ENCODE assay signal across 1 cellular context in the genomic region with DNA sequence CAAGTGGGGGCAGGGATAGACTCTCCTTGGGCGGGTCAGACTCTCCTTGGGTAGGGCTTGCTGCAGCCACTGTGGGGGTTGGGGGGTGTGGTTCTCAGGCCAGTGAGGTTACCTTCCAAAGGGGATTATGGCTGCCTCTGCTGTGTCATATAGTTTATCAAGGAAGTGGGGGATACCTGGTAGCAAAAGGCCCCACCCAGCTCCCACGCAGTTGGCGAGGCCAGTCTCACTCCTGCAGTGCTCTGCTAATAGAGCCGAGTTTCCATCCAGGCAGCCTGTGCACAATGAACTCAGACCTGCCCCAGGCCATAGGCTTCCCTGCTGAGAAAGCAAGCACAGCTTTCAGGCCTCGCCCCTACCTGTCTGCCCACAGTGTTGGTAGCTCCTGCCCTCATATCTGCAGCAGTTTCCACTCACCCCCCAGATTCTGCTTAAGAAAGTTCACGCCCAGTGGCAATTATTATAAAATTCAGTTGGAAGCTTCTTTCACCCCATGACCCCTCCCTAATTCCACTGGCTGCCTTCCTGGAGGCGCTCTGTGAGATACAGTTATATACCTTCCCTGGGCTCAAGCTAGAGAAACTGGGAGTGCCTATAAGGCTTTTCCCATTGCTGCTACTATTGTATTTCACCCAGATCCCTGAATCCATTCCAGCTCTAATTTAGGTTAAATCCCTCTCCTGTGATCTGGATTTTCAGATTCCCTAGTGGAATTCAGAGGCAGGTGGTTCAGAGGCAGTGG.
TF ChIP-seq lines count a peak whose summit lies in the region.

No MANE protein-coding gene starts in this region.

TF ChIP-seq in HEK293, 187 proteins besides CTCF, POLR2A, EP300 and RAD21 (continued from another document):
- TF ChIP-seq ZNF138 (tag by site-specific recombination; IDR thresholded peaks at IDR 0.05; ENCODE audit: borderline replicate concordance) (no peak), ZBTB20 (tag by site-specific recombination; IDR thresholded peaks at IDR 0.05) (no peak), ZNF549 (tag by site-specific recombination; IDR thresholded peaks at IDR 0.05) (no peak), ZNF394 (tag by site-specific recombination; IDR thresholded peaks at IDR 0.05; ENCODE audit: borderline replicate concordance) (no peak)
- TF ChIP-seq, protein P1, sequence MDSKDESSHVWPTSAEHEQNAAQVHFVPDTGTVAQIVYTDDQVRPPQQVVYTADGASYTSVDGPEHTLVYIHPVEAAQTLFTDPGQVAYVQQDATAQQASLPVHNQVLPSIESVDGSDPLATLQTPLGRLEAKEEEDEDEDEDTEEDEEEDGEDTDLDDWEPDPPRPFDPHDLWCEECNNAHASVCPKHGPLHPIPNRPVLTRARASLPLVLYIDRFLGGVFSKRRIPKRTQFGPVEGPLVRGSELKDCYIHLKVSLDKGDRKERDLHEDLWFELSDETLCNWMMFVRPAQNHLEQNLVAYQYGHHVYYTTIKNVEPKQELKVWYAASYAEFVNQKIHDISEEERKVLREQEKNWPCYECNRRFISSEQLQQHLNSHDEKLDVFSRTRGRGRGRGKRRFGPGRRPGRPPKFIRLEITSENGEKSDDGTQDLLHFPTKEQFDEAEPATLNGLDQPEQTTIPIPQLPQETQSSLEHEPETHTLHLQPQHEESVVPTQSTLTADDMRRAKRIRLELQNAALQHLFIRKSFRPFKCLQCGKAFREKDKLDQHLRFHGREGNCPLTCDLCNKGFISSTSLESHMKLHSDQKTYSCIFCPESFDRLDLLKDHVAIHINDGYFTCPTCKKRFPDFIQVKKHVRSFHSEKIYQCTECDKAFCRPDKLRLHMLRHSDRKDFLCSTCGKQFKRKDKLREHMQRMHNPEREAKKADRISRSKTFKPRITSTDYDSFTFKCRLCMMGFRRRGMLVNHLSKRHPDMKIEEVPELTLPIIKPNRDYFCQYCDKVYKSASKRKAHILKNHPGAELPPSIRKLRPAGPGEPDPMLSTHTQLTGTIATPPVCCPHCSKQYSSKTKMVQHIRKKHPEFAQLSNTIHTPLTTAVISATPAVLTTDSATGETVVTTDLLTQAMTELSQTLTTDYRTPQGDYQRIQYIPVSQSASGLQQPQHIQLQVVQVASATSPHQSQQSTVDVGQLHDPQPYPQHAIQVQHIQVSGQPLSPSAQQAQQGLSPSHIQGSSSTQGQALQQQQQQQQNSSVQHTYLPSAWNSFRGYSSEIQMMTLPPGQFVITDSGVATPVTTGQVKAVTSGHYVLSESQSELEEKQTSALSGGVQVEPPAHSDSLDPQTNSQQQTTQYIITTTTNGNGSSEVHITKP (tag by site-specific recombination; IDR thresholded peaks at IDR 0.05) = peak; percentile 75
- TF ChIP-seq, protein P2, sequence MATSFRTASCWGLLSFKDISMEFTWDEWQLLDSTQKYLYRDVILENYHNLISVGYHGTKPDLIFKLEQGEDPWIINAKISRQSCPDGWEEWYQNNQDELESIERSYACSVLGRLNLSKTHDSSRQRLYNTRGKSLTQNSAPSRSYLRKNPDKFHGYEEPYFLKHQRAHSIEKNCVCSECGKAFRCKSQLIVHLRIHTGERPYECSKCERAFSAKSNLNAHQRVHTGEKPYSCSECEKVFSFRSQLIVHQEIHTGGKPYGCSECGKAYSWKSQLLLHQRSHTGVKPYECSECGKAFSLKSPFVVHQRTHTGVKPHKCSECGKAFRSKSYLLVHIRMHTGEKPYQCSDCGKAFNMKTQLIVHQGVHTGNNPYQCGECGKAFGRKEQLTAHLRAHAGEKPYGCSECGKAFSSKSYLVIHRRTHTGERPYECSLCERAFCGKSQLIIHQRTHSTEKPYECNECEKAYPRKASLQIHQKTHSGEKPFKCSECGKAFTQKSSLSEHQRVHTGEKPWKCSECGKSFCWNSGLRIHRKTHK (tag by site-specific recombination; IDR thresholded peaks at IDR 0.05) = no peak
